Comparison of ENCODE assay signal across 9 cellular contexts in the genomic region with DNA sequence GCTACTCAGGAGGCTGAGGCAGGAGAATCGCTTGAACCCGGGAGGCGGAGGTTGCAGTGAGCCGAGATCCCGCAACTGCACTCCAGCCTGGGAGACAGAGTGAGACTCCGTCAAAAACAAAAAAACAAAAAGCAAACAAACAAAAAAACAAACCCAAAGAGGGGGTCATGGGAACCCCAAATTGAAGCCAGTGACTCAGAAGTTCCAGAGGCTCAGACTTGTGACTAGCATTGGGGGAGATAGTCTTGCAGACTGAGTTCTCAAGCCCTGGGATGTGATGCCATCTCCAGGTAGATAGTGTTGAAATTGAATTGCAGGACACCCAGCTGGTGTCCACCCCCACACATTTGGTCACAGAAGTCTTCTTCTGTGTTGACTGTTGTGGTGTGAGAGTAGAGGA. TPM values are rescaled to one million over a fixed set of nuclear protein-coding genes. Genes with fewer than 3 reads are reported as not detected.
A peak's percentile ranks its signal among the peaks of the same experiment; 100 is the strongest.
DNase-seq lines count a peak whose midpoint lies in the region; ATAC-seq, FAIRE-seq and TF ChIP-seq lines count a peak whose summit lies in the region.
"Had no signal": no experiment of that assay in that cellular context is flagged by ENCODE, and none has a peak within 500 bp of the region (broad histone marks: within the 10 kb centered on the region; RNA-seq: fewer than 3 reads in every experiment).

No MANE protein-coding gene starts in this region.

- H3K4me3 ChIP-seq in GM23248 (peak overlapping the region; percentile 29; the same call in 1 of the 2 replicates), OCI-LY3 (ENCODE audit: low read length) (no peak overlapping the region), bronchial epithelial cell (ENCODE audit: low read depth, low read length) (no peak overlapping the region)
- H3K4me3 ChIP-seq: cardiac muscle cell had no signal

- in situ Hi-C loops in GM23248 (cut with MboI) = no loop called here

- H3K36me3 ChIP-seq in GM23248 (ENCODE audit: low read depth) (no peaks in the 10 kb centered on the region), OCI-LY3 (replicated peaks; ENCODE audit: low read depth, low read length) (no peaks in the 10 kb centered on the region), bronchial epithelial cell (ENCODE audit: control insufficient read depth, insufficient read depth, low read length) (no peaks in the 10 kb centered on the region)
- H3K36me3 ChIP-seq: cardiac muscle cell had no signal

- peaks cover 26 to 64% (median 56%) of the 10 kb centered on the region in 4 donors for H3K4me1 Mint-ChIP-seq in naive thymus-derived CD8-positive, alpha-beta T cell
- peaks cover 12% of the 10 kb centered on the region for H3K4me1 Mint-ChIP-seq in nephron progenitor cell

- peaks cover 57% of the 10 kb centered on the region for H3K4me1 ChIP-seq in GM23248 (ENCODE audit: insufficient read depth)
- peaks cover 12% of the 10 kb centered on the region for H3K4me1 ChIP-seq in OCI-LY3 (ENCODE audit: low read length)

- FAIRE-seq in bronchial epithelial cell (lab: Jason Lieb, UNC) = no peak

- peak; percentile 73 for DNase-seq in GM23248
- DNase-seq in bronchial epithelial cell (ENCODE audit: low read depth) = peak; percentile 33
- no peak for DNase-seq in naive thymus-derived CD8-positive, alpha-beta T cell
- no peak for DNase-seq in OCI-M1 (lab: John Stamatoyannopoulos, UW)
- DNase-seq in nephron progenitor cell = no peak

- ATAC-seq in naive thymus-derived CD8-positive, alpha-beta T cell = no peak
- no peak for ATAC-seq in HG03378 (IDR thresholded peaks at IDR 0.05; ENCODE audit: unreplicated experiment)
- no peak for ATAC-seq in GM18520 (IDR thresholded peaks at IDR 0.05; ENCODE audit: unreplicated experiment)

- H4K20me1 ChIP-seq in GM23248 (ENCODE audit: insufficient read depth) = no peaks in the 10 kb centered on the region
- no peaks in the 10 kb centered on the region for H4K20me1 ChIP-seq in OCI-LY3 (ENCODE audit: insufficient read depth, low read length)

- 94 to 97% methylated on average over 6 of the region's 6 CpGs for WGBS in GM23248 (ENCODE audit: low coverage in 1 of 2, low lambda C conversion rate in 2 of 2, missing lambda C conversion rate in 2 of 2), 2 experiments

- no peaks in the 10 kb centered on the region for H3K9me3 ChIP-seq in GM23248 (ENCODE audit: low read depth)
- H3K9me3 ChIP-seq in OCI-LY3 (ENCODE audit: insufficient read depth, low read length) = no peaks in the 10 kb centered on the region

- H3K79me2 ChIP-seq in GM23248 (ENCODE audit: insufficient read depth) (no peaks in the 10 kb centered on the region), OCI-LY3 (ENCODE audit: low read length) (no peaks in the 10 kb centered on the region)

- H3K27me3 ChIP-seq in GM23248 (replicated peaks; ENCODE audit: insufficient read depth) (no peaks in the 10 kb centered on the region), OCI-LY3 (ENCODE audit: low read depth, low read length) (no peaks in the 10 kb centered on the region), bronchial epithelial cell (ENCODE audit: control insufficient read depth, insufficient read depth, low read length) (no peaks in the 10 kb centered on the region)
- H3K27me3 ChIP-seq: cardiac muscle cell had no signal

- H3K9me2 ChIP-seq in GM23248 (ENCODE audit: insufficient read depth) = no peaks in the 10 kb centered on the region

- peak overlapping the region; percentile 90 for H3K27ac ChIP-seq in GM23248
- H3K27ac ChIP-seq in OCI-LY3 (ENCODE audit: low read length) = no peak overlapping the region
- H3K27ac ChIP-seq: cardiac muscle cell had no signal

- H2AFZ ChIP-seq in GM23248 (no peak overlapping the region), OCI-LY3 (ENCODE audit: low read depth, low read length) (no peak overlapping the region)

- POLR2A ChIA-PET in naive thymus-derived CD8-positive, alpha-beta T cell (lab: Charles Lee) = interaction anchor here (1.3 to 2.0 kb wide), 2 partner anchors 10 to 31 kb away, joined by 3 to 7 read pairs; no protein-coding TSS in a partner anchor

- H3K4me2 ChIP-seq in GM23248 (ENCODE audit: unreplicated experiment) = peak overlapping the region; percentile 54
- H3K4me2 ChIP-seq in OCI-LY3 (ENCODE audit: low read length) = no peak overlapping the region

- H3K36me3 Mint-ChIP-seq in naive thymus-derived CD8-positive, alpha-beta T cell = peaks cover 4 to 31% (median 5%) of the 10 kb centered on the region in 3 donors
- H3K36me3 Mint-ChIP-seq in nephron progenitor cell (ENCODE audit: low read depth) = no peaks in the 10 kb centered on the region

- peak overlapping the region in 1 of 10 donors; percentile 17 for H3K4me3 Mint-ChIP-seq in naive thymus-derived CD8-positive, alpha-beta T cell
- H3K4me3 Mint-ChIP-seq in nephron progenitor cell = no peak overlapping the region

- TF ChIP-seq CTCF in OCI-LY3 (IDR thresholded peaks at IDR 0.05; ENCODE audit: low read depth, low read length) (0 out of 2 replicates have a peak, but pooled peaks have one; percentile 5), bronchial epithelial cell (IDR thresholded peaks at IDR 0.05; ENCODE audit: insufficient read depth, low read length, severe bottlenecking) (no peak), nephron progenitor cell (IDR thresholded peaks at IDR 0.05) (no peak)

- peak overlapping the region in 7 of 10 donors; percentile 67 to 85 (median 75) for H3K27ac Mint-ChIP-seq in naive thymus-derived CD8-positive, alpha-beta T cell
- no peak overlapping the region for H3K27ac Mint-ChIP-seq in nephron progenitor cell

- H3K9ac ChIP-seq in GM23248 = peak overlapping the region; percentile 63
- H3K9ac ChIP-seq in OCI-LY3 (ENCODE audit: low read length) = no peak overlapping the region

- peaks cover 43% of the 10 kb centered on the region for H3F3A ChIP-seq in GM23248 (ENCODE audit: insufficient read depth)

- no peaks in the 10 kb centered on the region for H3K9me3 Mint-ChIP-seq in naive thymus-derived CD8-positive, alpha-beta T cell
- H3K9me3 Mint-ChIP-seq in nephron progenitor cell = peaks cover 5% of the 10 kb centered on the region

- no peaks in the 10 kb centered on the region for H3K27me3 Mint-ChIP-seq in naive thymus-derived CD8-positive, alpha-beta T cell
- no peaks in the 10 kb centered on the region for H3K27me3 Mint-ChIP-seq in nephron progenitor cell (ENCODE audit: low read depth, poor library complexity)

RNA-seq across cellular contexts. Expression of a gene that starts 24.9 kb away (rescaled TPM):
- total RNA-seq in GM23248 (2014; rRNA removed; shearing (Covaris generic)) = 1,781 and 2,185 TPM in 2 replicates
- 2,304 and 2,417 TPM in 2 replicates for polyA plus RNA-seq in GM23248 (2016; fragmentation: Nextera tagmentation; extraction: Ambion mirVana)
- total RNA-seq in bronchial epithelial cell = 981 and 1,539 TPM in 2 replicates
- 100 to 1,000 TPM; 225 to 228 TPM for total RNA-seq in naive thymus-derived CD8-positive, alpha-beta T cell
- 1,000 to 10,000 TPM in 2 of 3 donors, 100 to 1,000 TPM in 1; 873 to 1,190 (median 1,047) TPM for polyA plus RNA-seq in naive thymus-derived CD8-positive, alpha-beta T cell

RNA-seq across cellular contexts. Expression of a gene that starts 42.3 kb away (rescaled TPM):
- total RNA-seq in GM23248 (2014; rRNA removed; shearing (Covaris generic)) = not detected in 2 replicates
- not detected in 2 replicates for polyA plus RNA-seq in GM23248 (2016; fragmentation: Nextera tagmentation; extraction: Ambion mirVana)
- not detected in 2 replicates for total RNA-seq in bronchial epithelial cell
- 10 to 100 TPM; 11.3 to 11.5 TPM for total RNA-seq in naive thymus-derived CD8-positive, alpha-beta T cell
- polyA plus RNA-seq in naive thymus-derived CD8-positive, alpha-beta T cell = 10 to 100 TPM in 2 of 3 donors, 1 to 10 TPM in 1; 5.9 to 53.7 (median 17.1) TPM
- total RNA-seq: cardiac muscle cell had no signal
- polyA plus RNA-seq: cardiac muscle cell had no signal

Comparison
In these comparisons a context has a peak if more than half of its experiments do, and no peak if none do; other contexts are left out.
1. DNase-seq: peak in GM23248 (single experiment) and bronchial epithelial cell (single experiment); none in naive thymus-derived CD8-positive, alpha-beta T cell (0 of 10), OCI-M1 (single experiment) and nephron progenitor cell (single experiment).
2. RNA of a gene that starts 42.3 kb away (total RNA-seq): 11.3 to 11.5 TPM in naive thymus-derived CD8-positive, alpha-beta T cell; not detected in GM23248 and not detected in bronchial epithelial cell; every median in the first group is over 10 times any median in the second.